Comparison of ENCODE assay signal across 25 cellular contexts in genomic region chr13:34620073-34620858, GRCh38.
DNase-seq lines count a peak whose midpoint lies in the region; ATAC-seq and TF ChIP-seq lines count a peak whose summit lies in the region.
"Had no signal": no experiment of that assay in that cellular context is flagged by ENCODE, and none has a peak within 500 bp of the region (broad histone marks: within the 10 kb centered on the region; RNA-seq: fewer than 3 reads in every experiment).

No MANE protein-coding gene starts in this region.

- no peaks in the 10 kb centered on the region for H3K79me2 ChIP-seq in smooth muscle cell (ENCODE audit: low read depth)

- no peaks in the 10 kb centered on the region for H3F3A ChIP-seq in smooth muscle cell (ENCODE audit: low read depth)

- TF ChIP-seq CTCF in HEK293 (tag by site-specific recombination; IDR thresholded peaks at IDR 0.05) (no peak), smooth muscle cell (IDR thresholded peaks at IDR 0.05; ENCODE audit: borderline replicate concordance, insufficient read depth, poor library complexity, severe bottlenecking) (no peak), brain microvascular endothelial cell (IDR thresholded peaks at IDR 0.05; ENCODE audit: low read depth, low read length, missing control alignments) (no peak)

- H3K4me1 ChIP-seq in HEK293 (ENCODE audit: control insufficient read depth, insufficient read depth, low read length) (no peaks in the 10 kb centered on the region), smooth muscle cell (ENCODE audit: low read depth) (peaks cover 8% of the 10 kb centered on the region)
- H3K4me1 ChIP-seq: left ventricle myocardium inferior had no signal

- peak; percentile 30; the same call in 1 of the 3 replicates for ATAC-seq in SK-N-SH treated with all-trans-retinoic acid at 6 μM for 48 hours
- no peak for ATAC-seq in GM21381 (IDR thresholded peaks at IDR 0.05; ENCODE audit: unreplicated experiment)
- ATAC-seq: activated CD4-positive, alpha-beta T cell treated with anti-CD3 and anti-CD28 coated beads for 36 hours; sciatic nerve; stimulated activated effector memory CD8-positive, alpha-beta T cell treated with anti-CD3 and anti-CD28 coated beads, Interleukin-12 subunit alpha, Interleukin-12 subunit beta, amount 100 ng/mL, for 72 hours had no signal

- DNase-seq in NCI-H2227 (lab: John Stamatoyannopoulos, UW; ENCODE audit: unreplicated experiment) (peak; percentile 92), smooth muscle cell (lab: John Stamatoyannopoulos, UW; ENCODE audit: unreplicated experiment) (no peak), SIG-M5 treated with dmso at 0.1 percent for 504 hours (lab: John Stamatoyannopoulos, UW; ENCODE audit: unreplicated experiment) (no peak), brain microvascular endothelial cell (no peak)
- DNase-seq: activated CD4-positive, alpha-beta T cell treated with anti-CD3 and anti-CD28 coated beads for 36 hours; activated effector memory CD4-positive, alpha-beta T cell treated with anti-CD3 and anti-CD28 coated beads, Interleukin-2, amount 50 U/mL, for 16 hours; activated naive CD8-positive, alpha-beta T cell treated with anti-CD3 and anti-CD28 coated beads for 36 hours; activated T-cell treated with anti-CD3 and anti-CD28 coated beads, Interleukin-2, amount 50 U/mL, for 1 hour; CD4-positive, CD25-positive, alpha-beta regulatory T cell; EL; HFFc6; left ventricle myocardium inferior; mesendoderm; MV-4-11; NCI-H2029 treated with DMSO at 0.1 percent for 48 hours; NCI-H526; stimulated activated CD4-positive, alpha-beta T cell treated with anti-CD3 and anti-CD28 coated beads, Interleukin-4, amount 100 ng/mL, for 24 hours; trophoblast cell had no signal

- WGBS in smooth muscle cell (ENCODE audit: low lambda C conversion rate) = 32% methylated on average over 7 of the region's 7 CpGs

- H3K4me2 ChIP-seq in smooth muscle cell = peak overlapping the region; percentile 27

- CTCF ChIA-PET in HEK293 (lab: Yijun Ruan, JAX) = no interaction called here

- H3K27ac ChIP-seq in HEK293 (ENCODE audit: extremely low read depth, low read depth, low read length) (no peak overlapping the region), smooth muscle cell (ENCODE audit: low read depth) (no peak overlapping the region), brain microvascular endothelial cell (no peak overlapping the region)
- H3K27ac ChIP-seq: HL-60, left ventricle myocardium inferior, RWPE1 had no signal

- no peaks in the 10 kb centered on the region for H3K9me3 ChIP-seq in HEK293 (ENCODE audit: control insufficient read depth, insufficient read depth, low read depth, low read length)
- H3K9me3 ChIP-seq in smooth muscle cell (replicated peaks; ENCODE audit: low read depth) = no peaks in the 10 kb centered on the region
- H3K9me3 ChIP-seq: left ventricle myocardium inferior had no signal

- H3K4me3 ChIP-seq in HEK293 (ENCODE audit: low read depth, low read length) (no peak overlapping the region), smooth muscle cell (no peak overlapping the region), brain microvascular endothelial cell (ENCODE audit: low read depth, low read length) (no peak overlapping the region)
- H3K4me3 ChIP-seq: left ventricle myocardium inferior had no signal

- H3K36me3 ChIP-seq in HEK293 (ENCODE audit: control insufficient read depth in 2 of 2, insufficient read depth in 1 of 2, low read length in 2 of 2) = no peaks in the 10 kb centered on the region
- H3K36me3 ChIP-seq in smooth muscle cell (ENCODE audit: low read depth) = no peaks in the 10 kb centered on the region
- H3K36me3 ChIP-seq in brain microvascular endothelial cell (replicated peaks) = no peaks in the 10 kb centered on the region
- H3K36me3 ChIP-seq: left ventricle myocardium inferior had no signal

- in situ Hi-C loops in brain microvascular endothelial cell (cut with HindIII; ENCODE audit: low pct_ligation_motif_present, low sequenced_read_pairs) = no loop called here

- POLR2A ChIA-PET in HEK293 (lab: Yijun Ruan, JAX) = no interaction called here

- H4K20me1 ChIP-seq in smooth muscle cell (ENCODE audit: low read depth) = no peaks in the 10 kb centered on the region

- H3K27me3 ChIP-seq in smooth muscle cell (ENCODE audit: low read depth) (no peaks in the 10 kb centered on the region), brain microvascular endothelial cell (replicated peaks) (no peaks in the 10 kb centered on the region)

- no peak overlapping the region for H3K9ac ChIP-seq in smooth muscle cell (ENCODE audit: low read depth)

- no peak overlapping the region for H2AFZ ChIP-seq in smooth muscle cell (ENCODE audit: low read depth)

TF ChIP-seq in HEK293, 187 proteins besides CTCF, POLR2A, EP300 and RAD21:
- 0 out of 2 replicates have a peak, but pooled peaks have one; percentile 16 for TF ChIP-seq ZNF843 (tag by site-specific recombination; IDR thresholded peaks at IDR 0.05)
- TF ChIP-seq SP7 (tag by site-specific recombination; IDR thresholded peaks at IDR 0.05) = peak; percentile 84
- no peak for TF ChIP-seq ZNF548 (tag by site-specific recombination; IDR thresholded peaks at IDR 0.05)
- peak; percentile 59; the same call in 1 of the 2 replicates for TF ChIP-seq TCF7L2 (IDR thresholded peaks at IDR 0.05; ENCODE audit: borderline replicate concordance, low read depth, low read length)
- 0 out of 2 replicates have a peak, but pooled peaks have one; percentile 32 for TF ChIP-seq FEZF1 (tag by site-specific recombination; IDR thresholded peaks at IDR 0.05)
- no peak for TF ChIP-seq ZNF148 (tag by site-specific recombination; IDR thresholded peaks at IDR 0.05; ENCODE audit: borderline replicate concordance)

TF ChIP-seq in SK-N-SH treated with all-trans-retinoic acid at 6 μM for 48 hours, 23 proteins besides CTCF, POLR2A, EP300 and RAD21 (continues in another document):
- TF ChIP-seq ESRRG (CRISPR knock-in tag; IDR thresholded peaks at IDR 0.05) (no peak), ZC3H10 (CRISPR knock-in tag; IDR thresholded peaks at IDR 0.05) (no peak), TCF4 (CRISPR knock-in tag; IDR thresholded peaks at IDR 0.05; ENCODE audit: borderline replicate concordance) (no peak; the same call in 1 of the 2 replicates), ZFP30 (CRISPR knock-in tag; IDR thresholded peaks at IDR 0.05) (no peak), ISL1 (CRISPR knock-in tag; IDR thresholded peaks at IDR 0.05) (no peak), POU6F1 (CRISPR knock-in tag; IDR thresholded peaks at IDR 0.05; ENCODE audit: borderline replicate concordance, low read depth) (no peak), CSDC2 (CRISPR knock-in tag; IDR thresholded peaks at IDR 0.05) (no peak), ZNF8 (CRISPR knock-in tag; IDR thresholded peaks at IDR 0.05) (no peak), ZNF70 (CRISPR knock-in tag; IDR thresholded peaks at IDR 0.05) (no peak), BACH2 (CRISPR knock-in tag; IDR thresholded peaks at IDR 0.05; ENCODE audit: borderline replicate concordance) (no peak), GLIS3 (CRISPR knock-in tag; IDR thresholded peaks at IDR 0.05) (no peak), ZFP3 (CRISPR knock-in tag; IDR thresholded peaks at IDR 0.05) (no peak), SNAI2 (CRISPR knock-in tag; IDR thresholded peaks at IDR 0.05) (no peak), PATZ1 (CRISPR knock-in tag; IDR thresholded peaks at IDR 0.05; ENCODE audit: borderline replicate concordance) (no peak), TOX (CRISPR knock-in tag; IDR thresholded peaks at IDR 0.05; ENCODE audit: borderline replicate concordance) (no peak), PPARA (CRISPR knock-in tag; IDR thresholded peaks at IDR 0.05; ENCODE audit: borderline replicate concordance) (no peak), OSR1 (CRISPR knock-in tag; IDR thresholded peaks at IDR 0.05) (no peak), CSRNP3 (CRISPR knock-in tag; IDR thresholded peaks at IDR 0.05) (no peak)
